In genomic region chr6:52555531-52556228, GRCh38 we compare ENCODE assay signal across 21 cellular contexts. TPM values are rescaled to one million over a fixed set of nuclear protein-coding genes. Genes with fewer than 3 reads are reported as not detected.
DNase-seq lines count a peak whose midpoint lies in the region; ATAC-seq and TF ChIP-seq lines count a peak whose summit lies in the region.
"Had no signal": no experiment of that assay in that cellular context is flagged by ENCODE, and none has a peak within 500 bp of the region (broad histone marks: within the 10 kb centered on the region; RNA-seq: fewer than 3 reads in every experiment).

No MANE protein-coding gene starts in this region.

- H3K4me2 ChIP-seq in fibroblast of lung (ENCODE audit: extremely low read depth, insufficient read depth, low read length) (peak overlapping the region; percentile 56), skeletal muscle satellite cell (ENCODE audit: low read length) (peak overlapping the region; percentile 43)

- no peak overlapping the region for H3K4me3 Mint-ChIP-seq in WTC11
- H3K4me3 Mint-ChIP-seq in stimulated activated naive B cell treated with anti-CD40 and anti-IgM and Interleukin-4, amounts not matched to agents 10 μg/mL and 1 μg/mL and 100 μg/mL, for 72 hours = no peak overlapping the region
- H3K4me3 Mint-ChIP-seq: CD4-positive, alpha-beta memory T cell had no signal

- H2AFZ ChIP-seq in fibroblast of lung (ENCODE audit: low read length) = no peak overlapping the region

- no peaks in the 10 kb centered on the region for H3K9me3 Mint-ChIP-seq in WTC11
- no peaks in the 10 kb centered on the region for H3K9me3 Mint-ChIP-seq in stimulated activated naive B cell treated with anti-CD40 and anti-IgM and Interleukin-4, amounts not matched to agents 10 μg/mL and 1 μg/mL and 100 μg/mL, for 72 hours
- H3K9me3 Mint-ChIP-seq: CD4-positive, alpha-beta memory T cell had no signal

- H3K36me3 Mint-ChIP-seq in WTC11 = no peaks in the 10 kb centered on the region
- H3K36me3 Mint-ChIP-seq in stimulated activated naive B cell treated with anti-CD40 and anti-IgM and Interleukin-4, amounts not matched to agents 10 μg/mL and 1 μg/mL and 100 μg/mL, for 72 hours = peaks cover 0 to 5% of the 10 kb centered on the region in 2 donors

- H3K4me1 Mint-ChIP-seq in WTC11 = peaks cover 55% of the 10 kb centered on the region
- H3K4me1 Mint-ChIP-seq in stimulated activated naive B cell treated with anti-CD40 and anti-IgM and Interleukin-4, amounts not matched to agents 10 μg/mL and 1 μg/mL and 100 μg/mL, for 72 hours = peaks cover 17 to 23% of the 10 kb centered on the region in 2 donors

- peak; percentile 62 for DNase-seq in EL
- DNase-seq in WTC11 (ENCODE audit: low spot score) = no peak
- peak in 1 of 2 donors; percentile 52 for DNase-seq in fibroblast of lung (ENCODE audit: low read depth in 2 of 2)
- no peak for DNase-seq in midbrain (lab: John Stamatoyannopoulos, UW)
- no peak for DNase-seq in stimulated activated naive B cell treated with anti-CD40 and anti-IgM and Interleukin-4, amounts not matched to agents 10 μg/mL and 1 μg/mL and 100 μg/mL, for 72 hours
- no peak for DNase-seq in NCI-H524 (lab: John Stamatoyannopoulos, UW)
- DNase-seq: activated CD4-positive, alpha-beta T cell treated with anti-CD3 and anti-CD28 coated beads, Interleukin-2, amount 50 U/mL, for 4 hours; activated gamma-delta T cell; amygdala; CD4-positive, alpha-beta memory T cell; DMS53; effector memory CD4-positive, alpha-beta T cell; heart right ventricle; NCI-H1092 treated with DMSO at 0.1 percent for 48 hours; NCI-H2107; NCI-H524 treated with DMSO at 0.1 percent for 48 hours; posterior cingulate gyrus; Right ventricle myocardium superior; stimulated activated CD4-positive, alpha-beta T cell treated with anti-CD3 and anti-CD28 coated beads, Interleukin-2, amount 100 ng/mL, for 48 hours had no signal

- H3K9ac ChIP-seq in fibroblast of lung (ENCODE audit: insufficient read depth, low read length) = no peak overlapping the region
- peak overlapping the region; percentile 70 for H3K9ac ChIP-seq in skeletal muscle satellite cell (ENCODE audit: low read depth, low read length)

- ATAC-seq in WTC11 = no peak
- no peak for ATAC-seq in HG03457 (IDR thresholded peaks at IDR 0.05; ENCODE audit: unreplicated experiment)
- ATAC-seq in stimulated activated naive B cell treated with anti-CD40 and anti-IgM and Interleukin-4, amounts not matched to agents 10 μg/mL and 1 μg/mL and 100 μg/mL, for 72 hours (replicated peaks) = no peak
- ATAC-seq: heart right ventricle had no signal

- H3K4me1 ChIP-seq in fibroblast of lung (ENCODE audit: control insufficient read depth, extremely low read depth, insufficient read depth, low read length) = peaks cover 71% of the 10 kb centered on the region
- peaks cover 96% of the 10 kb centered on the region for H3K4me1 ChIP-seq in skeletal muscle satellite cell (ENCODE audit: control insufficient read depth, insufficient read depth, low read length)

- peaks cover 2% of the 10 kb centered on the region for H4K20me1 ChIP-seq in fibroblast of lung (ENCODE audit: control insufficient read depth, extremely low read depth, insufficient read depth, low read length)

- TF ChIP-seq CTCF in WTC11 (IDR thresholded peaks at IDR 0.05) = no peak
- no peak for TF ChIP-seq CTCF in fibroblast of lung (conservative IDR thresholded peaks at IDR 0.05 in 1 of 2, IDR thresholded peaks at IDR 0.05 in 1 of 2; ENCODE audit: low read depth in 1 of 2, low read length in 2 of 2)

- peak overlapping the region; percentile 58; the same call in 1 of the 2 replicates for H3K27ac Mint-ChIP-seq in WTC11
- H3K27ac Mint-ChIP-seq in stimulated activated naive B cell treated with anti-CD40 and anti-IgM and Interleukin-4, amounts not matched to agents 10 μg/mL and 1 μg/mL and 100 μg/mL, for 72 hours = no peak overlapping the region
- H3K27ac Mint-ChIP-seq: CD4-positive, alpha-beta memory T cell had no signal

- peak overlapping the region; percentile 83 for H3K27ac ChIP-seq in fibroblast of lung (ENCODE audit: insufficient read depth, low read length)
- H3K27ac ChIP-seq: heart right ventricle had no signal

- no peaks in the 10 kb centered on the region for H3K27me3 Mint-ChIP-seq in WTC11 (ENCODE audit: low read depth)
- H3K27me3 Mint-ChIP-seq in stimulated activated naive B cell treated with anti-CD40 and anti-IgM and Interleukin-4, amounts not matched to agents 10 μg/mL and 1 μg/mL and 100 μg/mL, for 72 hours = no peaks in the 10 kb centered on the region
- H3K27me3 Mint-ChIP-seq: CD4-positive, alpha-beta memory T cell had no signal

- CTCF ChIA-PET in WTC11 (lab: Charles Lee) = interaction anchor here (0.7 kb wide), 1 partner anchor 20 kb away, joined by 3 read pairs; no protein-coding TSS in a partner anchor

- H3K27me3 ChIP-seq in fibroblast of lung (ENCODE audit: control insufficient read depth, insufficient read depth, low read length) = no peaks in the 10 kb centered on the region
- no peaks in the 10 kb centered on the region for H3K27me3 ChIP-seq in skeletal muscle satellite cell (ENCODE audit: control insufficient read depth, insufficient read depth, low read length)
- H3K27me3 ChIP-seq: heart right ventricle had no signal

- H3K36me3 ChIP-seq in fibroblast of lung (ENCODE audit: control insufficient read depth, insufficient read depth, low read length) = no peaks in the 10 kb centered on the region
- peaks cover 61% of the 10 kb centered on the region for H3K36me3 ChIP-seq in skeletal muscle satellite cell (ENCODE audit: insufficient read depth, low read length)
- H3K36me3 ChIP-seq: heart right ventricle had no signal

- peaks cover 97% of the 10 kb centered on the region for H3K79me2 ChIP-seq in fibroblast of lung (ENCODE audit: control insufficient read depth, insufficient read depth, low read length)

- POLR2A ChIA-PET in WTC11 (lab: Charles Lee) = no interaction called here

- H3K4me3 ChIP-seq in fibroblast of lung (replicated peaks in 1 of 4; ENCODE audit: control extremely low read depth in 1 of 4, insufficient read depth in 1 of 4, low read depth in 3 of 4, low read length in 4 of 4) (no peak overlapping the region), skeletal muscle satellite cell (ENCODE audit: low read length) (no peak overlapping the region)
- H3K4me3 ChIP-seq: heart right ventricle had no signal

- H3K9me3 ChIP-seq in fibroblast of lung (ENCODE audit: control insufficient read depth, insufficient read depth, low read depth, low read length) (no peaks in the 10 kb centered on the region), skeletal muscle satellite cell (replicated peaks; ENCODE audit: low read length) (no peaks in the 10 kb centered on the region)
- H3K9me3 ChIP-seq: heart right ventricle had no signal

TF ChIP-seq in WTC11, 78 proteins besides CTCF, POLR2A, EP300 and RAD21 (continues in another document):
- no peak for TF ChIP-seq RELA (CRISPR knock-in tag; IDR thresholded peaks at IDR 0.05; ENCODE audit: borderline replicate concordance)
- TF ChIP-seq ZMAT4 (CRISPR knock-in tag; IDR thresholded peaks at IDR 0.05) = no peak
- TF ChIP-seq ELF4 (CRISPR knock-in tag; IDR thresholded peaks at IDR 0.05; ENCODE audit: low read depth) = no peak
- no peak for TF ChIP-seq TP53 (CRISPR knock-in tag; IDR thresholded peaks at IDR 0.05)
- no peak for TF ChIP-seq SOX15 (CRISPR knock-in tag; IDR thresholded peaks at IDR 0.05)
- TF ChIP-seq MYBL2 (CRISPR knock-in tag; IDR thresholded peaks at IDR 0.05) = no peak
- TF ChIP-seq NFATC4 (CRISPR knock-in tag; IDR thresholded peaks at IDR 0.05) = no peak
- no peak for TF ChIP-seq FOXP1 (CRISPR knock-in tag; IDR thresholded peaks at IDR 0.05; ENCODE audit: borderline replicate concordance)
- TF ChIP-seq JAZF1 (CRISPR knock-in tag; IDR thresholded peaks at IDR 0.05) = no peak
- TF ChIP-seq PRDM15 (CRISPR knock-in tag; IDR thresholded peaks at IDR 0.05) = no peak
- TF ChIP-seq GABPB1 (CRISPR knock-in tag; IDR thresholded peaks at IDR 0.05) = no peak

RNA-seq across cellular contexts. Expression of gene TRAM2, which starts 21.2 kb away (rescaled TPM):
- total RNA-seq in WTC11 (2021) = 13.4 to 14.4 TPM (median 13.5 TPM) in 3 replicates
- total RNA-seq in fibroblast of lung = 69.6 and 131 TPM in 2 replicates
- polyA plus RNA-seq in fibroblast of lung = 155 and 252 TPM in 2 replicates
- 107 and 217 TPM in 2 replicates for polyA plus RNA-seq in fibroblast of lung (2012)
- 254 and 398 TPM in 2 replicates for polyA minus RNA-seq in fibroblast of lung (ENCODE audit: low replicate concordance)
- 117 and 131 TPM in 2 replicates for total RNA-seq in skeletal muscle satellite cell (2012; rRNA removed)
